ENCODE assay signal across 23 cellular contexts in genomic region chr3:169623971-169624370, GRCh38. TPM values are rescaled to one million over a fixed set of nuclear protein-coding genes. Genes with fewer than 3 reads are reported as not detected.
A peak's percentile ranks its signal among the peaks of the same experiment; 100 is the strongest.
DNase-seq lines count a peak whose midpoint lies in the region; ATAC-seq and TF ChIP-seq lines count a peak whose summit lies in the region.
"Had no signal": no experiment of that assay in that cellular context is flagged by ENCODE, and none has a peak within 500 bp of the region (broad histone marks: within the 10 kb centered on the region; RNA-seq: fewer than 3 reads in every experiment).

No MANE protein-coding gene starts in this region.

- in situ Hi-C loops in ACHN (cut with HindIII; ENCODE audit: low pct_ligation_motif_present, low pct_unique_long_range_greater_than_20kb, low sequenced_read_pairs) = no loop called here

- no peak for DNase-seq in heart right ventricle
- no peak for DNase-seq in right atrium auricular region (ENCODE audit: low spot score)
- peak; percentile 64 for DNase-seq in NCI-H774 (lab: John Stamatoyannopoulos, UW)
- DNase-seq in mesothelial cell of epicardium (ENCODE audit: low spot score in 2 of 2, unreplicated experiment in 2 of 2) = no peak
- no peak for DNase-seq in upper lobe of right lung
- DNase-seq in neural progenitor cell (ENCODE audit: low spot score) = no peak
- no peak for DNase-seq in ACHN
- DNase-seq in nucleus accumbens (lab: John Stamatoyannopoulos, UW) = no peak
- DNase-seq: activated CD4-positive, alpha-beta memory T cell treated with anti-CD3 and anti-CD28 coated beads for 36 hours; activated gamma-delta T cell; activated naive CD8-positive, alpha-beta T cell treated with anti-CD3 and anti-CD28 coated beads, Interleukin-2, amount 50 U/mL, for 24 hours; colonic mucosa; effector memory CD8-positive, alpha-beta T cell; esophagus squamous epithelium; gastrocnemius medialis; Kasumi-1; mammary epithelial cell; NCI-H1436 treated with DMSO at 0.1 percent for 48 hours; RPMI8226; T-helper 9 cell had no signal

- H3K27me3 Mint-ChIP-seq in mesothelial cell of epicardium (ENCODE audit: low read depth) = peaks cover 3% of the 10 kb centered on the region
- no peaks in the 10 kb centered on the region for H3K27me3 Mint-ChIP-seq in neural progenitor cell (ENCODE audit: insufficient read depth, low read depth)
- H3K27me3 Mint-ChIP-seq: activated CD4-positive, alpha-beta memory T cell treated with anti-CD3 and anti-CD28 coated beads for 36 hours had no signal

- H3F3A ChIP-seq in neural progenitor cell (ENCODE audit: low read depth) = peaks cover 7% of the 10 kb centered on the region

- no peak for TF ChIP-seq CTCF in heart right ventricle (IDR thresholded peaks at IDR 0.05)
- no peak for TF ChIP-seq CTCF in right atrium auricular region (IDR thresholded peaks at IDR 0.05)
- TF ChIP-seq CTCF in mesothelial cell of epicardium (IDR thresholded peaks at IDR 0.05; ENCODE audit: unreplicated experiment) = no peak
- TF ChIP-seq CTCF in upper lobe of right lung (IDR thresholded peaks at IDR 0.05) = no peak
- TF ChIP-seq CTCF in neural progenitor cell (IDR thresholded peaks at IDR 0.05) = no peak

- intact Hi-C loops in heart right ventricle (cut with DNase I) = no loop called here
- intact Hi-C loops in upper lobe of right lung (cut with DNase I) = no loop called here

- H3K27ac ChIP-seq in heart right ventricle (peak overlapping the region in 6 of 10 donors; percentile 23 to 65 (median 51)), right atrium auricular region (peak overlapping the region in 1 of 2 donors; percentile 56), upper lobe of right lung (no peak overlapping the region), neural progenitor cell (no peak overlapping the region)
- H3K27ac ChIP-seq: BLaER1 treated with 17β-estradiol and CSF1 and Interleukin-3, amounts not matched to agents 10 nM and 100 nM; colonic mucosa had no signal

- H3K27ac Mint-ChIP-seq in mesothelial cell of epicardium (peak overlapping the region; percentile 55), neural progenitor cell (no peak overlapping the region)
- H3K27ac Mint-ChIP-seq: activated CD4-positive, alpha-beta memory T cell treated with anti-CD3 and anti-CD28 coated beads for 36 hours; activated naive CD8-positive, alpha-beta T cell treated with anti-CD3 and anti-CD28 coated beads, Interleukin-2, amount 50 U/mL, for 24 hours; effector memory CD8-positive, alpha-beta T cell had no signal

- H3K36me3 ChIP-seq in heart right ventricle (no peaks in the 10 kb centered on the region), right atrium auricular region (no peaks in the 10 kb centered on the region), upper lobe of right lung (no peaks in the 10 kb centered on the region), neural progenitor cell (no peaks in the 10 kb centered on the region)
- H3K36me3 ChIP-seq: BLaER1 treated with 17β-estradiol and CSF1 and Interleukin-3, amounts not matched to agents 10 nM and 100 nM; colonic mucosa; esophagus squamous epithelium; gastrocnemius medialis had no signal

- H3K9me3 ChIP-seq in heart right ventricle = no peaks in the 10 kb centered on the region
- H3K9me3 ChIP-seq in right atrium auricular region = no peaks in the 10 kb centered on the region
- H3K9me3 ChIP-seq in upper lobe of right lung = no peaks in the 10 kb centered on the region
- H3K9me3 ChIP-seq in neural progenitor cell (ENCODE audit: low read depth) = no peaks in the 10 kb centered on the region
- H3K9me3 ChIP-seq: BLaER1 treated with 17β-estradiol and CSF1 and Interleukin-3, amounts not matched to agents 10 nM and 100 nM; colonic mucosa; esophagus squamous epithelium; gastrocnemius medialis had no signal

- no peak overlapping the region for H3K4me3 ChIP-seq in heart right ventricle
- H3K4me3 ChIP-seq in right atrium auricular region = no peak overlapping the region
- H3K4me3 ChIP-seq in upper lobe of right lung = no peak overlapping the region
- no peak overlapping the region for H3K4me3 ChIP-seq in neural progenitor cell
- H3K4me3 ChIP-seq: BLaER1 treated with 17β-estradiol and CSF1 and Interleukin-3, amounts not matched to agents 10 nM and 100 nM; colonic mucosa; esophagus squamous epithelium; gastrocnemius medialis had no signal

- no peak overlapping the region for H3K9ac ChIP-seq in neural progenitor cell
- H3K9ac ChIP-seq: BLaER1 treated with 17β-estradiol and CSF1 and Interleukin-3, amounts not matched to agents 10 nM and 100 nM had no signal

- WGBS in heart right ventricle, 2 donors = 84 to 88% methylated on average over 4 of the region's 4 CpGs

- no peak overlapping the region for H2AFZ ChIP-seq in neural progenitor cell (replicated peaks)

- H3K4me3 Mint-ChIP-seq in mesothelial cell of epicardium (no peak overlapping the region), neural progenitor cell (no peak overlapping the region)
- H3K4me3 Mint-ChIP-seq: activated CD4-positive, alpha-beta memory T cell treated with anti-CD3 and anti-CD28 coated beads for 36 hours; activated naive CD8-positive, alpha-beta T cell treated with anti-CD3 and anti-CD28 coated beads, Interleukin-2, amount 50 U/mL, for 24 hours; brain; effector memory CD8-positive, alpha-beta T cell had no signal

- H4K20me1 ChIP-seq in neural progenitor cell (ENCODE audit: low read depth) = no peaks in the 10 kb centered on the region
- H4K20me1 ChIP-seq: BLaER1 treated with 17β-estradiol and CSF1 and Interleukin-3, amounts not matched to agents 10 nM and 100 nM had no signal

- H3K4me1 ChIP-seq in heart right ventricle (peaks cover 0 to 35% (median 12%) of the 10 kb centered on the region in 9 donors), right atrium auricular region (peaks cover 0 to 4% of the 10 kb centered on the region in 2 donors), upper lobe of right lung (no peaks in the 10 kb centered on the region), neural progenitor cell (peaks cover 32% of the 10 kb centered on the region)
- H3K4me1 ChIP-seq: BLaER1 treated with 17β-estradiol and CSF1 and Interleukin-3, amounts not matched to agents 10 nM and 100 nM; colonic mucosa; gastrocnemius medialis had no signal

- H3K4me2 ChIP-seq in neural progenitor cell = no peak overlapping the region
- H3K4me2 ChIP-seq: BLaER1 treated with 17β-estradiol and CSF1 and Interleukin-3, amounts not matched to agents 10 nM and 100 nM had no signal

- H3K79me2 ChIP-seq in neural progenitor cell (ENCODE audit: low read depth) = no peaks in the 10 kb centered on the region

- peaks cover 32% of the 10 kb centered on the region for H3K4me1 Mint-ChIP-seq in mesothelial cell of epicardium
- H3K4me1 Mint-ChIP-seq in neural progenitor cell = peaks cover 31% of the 10 kb centered on the region
- H3K4me1 Mint-ChIP-seq: activated naive CD8-positive, alpha-beta T cell treated with anti-CD3 and anti-CD28 coated beads, Interleukin-2, amount 50 U/mL, for 24 hours had no signal

- ATAC-seq in heart right ventricle (peak in 2 of 8 donors; percentile 9 to 12), upper lobe of right lung (peak; percentile 77)
- ATAC-seq: activated naive CD8-positive, alpha-beta T cell treated with anti-CD3 and anti-CD28 coated beads, Interleukin-2, amount 50 U/mL, for 24 hours; effector memory CD8-positive, alpha-beta T cell; gastrocnemius medialis; sciatic nerve had no signal

- H3K27me3 ChIP-seq in heart right ventricle (no peaks in the 10 kb centered on the region), right atrium auricular region (no peaks in the 10 kb centered on the region), upper lobe of right lung (no peaks in the 10 kb centered on the region), neural progenitor cell (no peaks in the 10 kb centered on the region)
- H3K27me3 ChIP-seq: BLaER1 treated with 17β-estradiol and CSF1 and Interleukin-3, amounts not matched to agents 10 nM and 100 nM; colonic mucosa; esophagus squamous epithelium; gastrocnemius medialis had no signal

- no peaks in the 10 kb centered on the region for H3K36me3 Mint-ChIP-seq in mesothelial cell of epicardium
- no peaks in the 10 kb centered on the region for H3K36me3 Mint-ChIP-seq in neural progenitor cell
- H3K36me3 Mint-ChIP-seq: activated CD4-positive, alpha-beta memory T cell treated with anti-CD3 and anti-CD28 coated beads for 36 hours; brain had no signal

- H3K9me3 Mint-ChIP-seq in mesothelial cell of epicardium (no peaks in the 10 kb centered on the region), neural progenitor cell (no peaks in the 10 kb centered on the region)
- H3K9me3 Mint-ChIP-seq: activated CD4-positive, alpha-beta memory T cell treated with anti-CD3 and anti-CD28 coated beads for 36 hours; activated naive CD8-positive, alpha-beta T cell treated with anti-CD3 and anti-CD28 coated beads, Interleukin-2, amount 50 U/mL, for 24 hours; brain; effector memory CD8-positive, alpha-beta T cell had no signal

RNA-seq across cellular contexts. Expression of gene MECOM, which starts 39.5 kb away (rescaled TPM):
- total RNA-seq in heart right ventricle (10 to 100 TPM; 13.1 to 27.7 (median 17.7) TPM), right atrium auricular region (10 to 100 TPM; 11.1 to 17.6 TPM), mesothelial cell of epicardium (29.2 to 32.8 TPM (median 30.2 TPM) in 3 replicates), upper lobe of right lung (87.8 TPM), neural progenitor cell (ENCODE audit: low replicate concordance) (5.2 and 7.8 TPM in 2 replicates)
- 10 to 100 TPM in 1 of 2 donors, 1 to 10 TPM in 1; 7.0 to 11.0 TPM for polyA plus RNA-seq in heart right ventricle
- total RNA-seq: activated CD4-positive, alpha-beta memory T cell treated with anti-CD3 and anti-CD28 coated beads for 36 hours had no signal

Comparison
In these comparisons a context has a peak if more than half of its experiments do, and no peak if none do; other contexts are left out.
1. H3K27ac ChIP-seq: peak in heart right ventricle (6 of 10); none in upper lobe of right lung (single experiment) and neural progenitor cell (single experiment).